In genomic region chr18:32353257-32353656, GRCh38 we compare ENCODE assay signal across 20 cellular contexts.
"Had no signal": no experiment of that assay in that cellular context is flagged by ENCODE, and none has a peak within 500 bp of the region (broad histone marks: within the 10 kb centered on the region; RNA-seq: fewer than 3 reads in every experiment).

No MANE protein-coding gene starts in this region.

- DNase-seq: IMR-90, Karpas-422, KG1, MM.1S, NCI-H1092 treated with DMSO at 0.1 percent for 48 hours, NCI-H1436, NCI-H187, NCI-H2029, NCI-H2081 treated with DMSO at 0.1 percent for 48 hours, NCI-H2171, NCI-H226, NCI-H446, NCI-H510A, NCI-H524 treated with DMSO at 0.1 percent for 48 hours, NCI-H774, PC-3, SHP77 had no signal

- H3K27ac ChIP-seq: RWPE1 had no signal

- ATAC-seq: Panc1, PC-3, SK-N-SH treated with all-trans-retinoic acid at 6 μM for 48 hours had no signal
